Comparison of ENCODE assay signal across 24 cellular contexts in genomic region chr4:48945981-48946380, GRCh38.
DNase-seq lines count a peak whose midpoint lies in the region; ATAC-seq, FAIRE-seq and TF ChIP-seq lines count a peak whose summit lies in the region.
"Had no signal": no experiment of that assay in that cellular context is flagged by ENCODE, and none has a peak within 500 bp of the region (broad histone marks: within the 10 kb centered on the region; RNA-seq: fewer than 3 reads in every experiment).

No MANE protein-coding gene starts in this region.

- H3K36me3 ChIP-seq in WERI-Rb-1, result no peaks in the 10 kb centered on the region

- FAIRE-seq in colon (lab: Jason Lieb, UNC), result peak; percentile 28
- FAIRE-seq: GM12892, HTR-8/SVneo, K562 had no signal

- H3K4me3 ChIP-seq in WERI-Rb-1 (ENCODE audit: low read depth, low read length), result no peak overlapping the region
- H3K4me3 ChIP-seq: K562, SK-N-MC had no signal

- no peaks in the 10 kb centered on the region for H3K27me3 ChIP-seq in WERI-Rb-1 (ENCODE audit: insufficient read depth, low read depth, severe bottlenecking)

- DNase-seq in SHP77 treated with DMSO at 0.1 percent for 48 hours (lab: John Stamatoyannopoulos, UW), result peak; percentile 21
- no peak for DNase-seq in SHP77 (lab: John Stamatoyannopoulos, UW)
- DNase-seq in NCI-H1436 treated with DMSO at 0.1 percent for 48 hours (lab: John Stamatoyannopoulos, UW), result peak; percentile 4
- DNase-seq in WERI-Rb-1, result no peak
- DNase-seq: Calu3; CD8-positive, alpha-beta memory T cell; DMS79 treated with DMSO at 0.1 percent for 48 hours; GF-D8; Kasumi-1; MV-4-11; NCI-H2029; NCI-H446 treated with DMSO at 0.1 percent for 48 hours; NCI-H526; RPMI8226; SIG-M5 had no signal

- ATAC-seq in GM19463 (IDR thresholded peaks at IDR 0.05; ENCODE audit: unreplicated experiment) (no peak), HG03175 (IDR thresholded peaks at IDR 0.05; ENCODE audit: unreplicated experiment) (no peak)
- ATAC-seq: HCT116, K562 had no signal

- no peak overlapping the region for H3K27ac ChIP-seq in WERI-Rb-1
- H3K27ac ChIP-seq: C4-2B, SK-N-MC had no signal

- TF ChIP-seq CTCF in WERI-Rb-1 (IDR thresholded peaks at IDR 0.05; ENCODE audit: low read depth, low read length), result no peak

- no peaks in the 10 kb centered on the region for H3K9me3 ChIP-seq in WERI-Rb-1 (ENCODE audit: severe bottlenecking)

Comparison
In these comparisons a context has a peak if more than half of its experiments do, and no peak if none do; other contexts are left out.
1. DNase-seq: peak in SHP77 treated with DMSO at 0.1 percent for 48 hours (single experiment) and NCI-H1436 treated with DMSO at 0.1 percent for 48 hours (single experiment); none in SHP77 (0 of 2) and WERI-Rb-1 (single experiment).